Comparison of ENCODE assay signal across 26 cellular contexts in the genomic region with DNA sequence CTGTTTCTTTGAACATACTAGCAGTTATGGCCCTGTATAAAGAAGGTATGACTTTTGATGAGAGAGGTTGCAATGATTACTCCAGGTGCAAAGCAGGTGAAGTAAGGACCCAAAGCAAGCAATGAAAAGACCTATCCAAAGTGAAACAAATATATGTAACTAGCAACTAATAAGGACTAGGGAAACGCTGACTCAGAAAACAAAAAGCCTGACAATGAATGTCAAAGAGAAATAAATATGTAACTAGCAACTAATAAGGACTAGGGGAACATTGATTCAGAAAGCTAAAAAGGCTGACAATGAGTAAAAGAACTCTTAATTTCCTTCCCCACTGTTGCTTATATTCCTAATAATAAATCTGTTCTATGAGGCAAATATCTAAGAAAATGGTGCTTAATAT.
"Had no signal": no experiment of that assay in that cellular context is flagged by ENCODE, and none has a peak within 500 bp of the region (broad histone marks: within the 10 kb centered on the region; RNA-seq: fewer than 3 reads in every experiment).

No MANE protein-coding gene starts in this region.

- DNase-seq: colonic mucosa; cortex of kidney; effector CD8-positive, alpha-beta T cell; effector memory CD8-positive, alpha-beta T cell; endodermal cell; erythroblast; esophagus squamous epithelium; foreskin fibroblast; foreskin melanocyte; gastrocnemius medialis; glutamatergic neuron; head of caudate nucleus; heart right ventricle; hippocampal formation; left cardiac atrium; left lung; left ventricle myocardium superior; lower lobe of right lung; mesenchymal stem cell; midbrain; naive thymus-derived CD4-positive, alpha-beta T cell had no signal

- H3K27me3 ChIP-seq: colonic mucosa, esophagus squamous epithelium, gastrocnemius medialis, heart right ventricle, left lung had no signal

- H3K4me1 ChIP-seq: colonic mucosa, esophagus squamous epithelium, gastrocnemius medialis, heart right ventricle, left lung, lower lobe of right lung had no signal

- H3K27ac ChIP-seq: colonic mucosa, epithelial cell of prostate, esophagus squamous epithelium, gastrocnemius medialis, heart right ventricle, left lung, lower lobe of right lung had no signal

- ATAC-seq: effector memory CD8-positive, alpha-beta T cell; esophagus mucosa; gastrocnemius medialis; heart right ventricle; left cardiac atrium; left lung; left ventricle myocardium superior; lower lobe of right lung; naive thymus-derived CD4-positive, alpha-beta T cell had no signal

- H3K9me3 ChIP-seq: colonic mucosa, esophagus squamous epithelium, gastrocnemius medialis, heart right ventricle, left lung, lower lobe of right lung had no signal

- FAIRE-seq: endometrium, islet of Langerhans, keratinocyte had no signal

- H3K4me3 ChIP-seq: colonic mucosa, esophagus squamous epithelium, gastrocnemius medialis, heart right ventricle, left lung, lower lobe of right lung had no signal
